In the genomic region with DNA sequence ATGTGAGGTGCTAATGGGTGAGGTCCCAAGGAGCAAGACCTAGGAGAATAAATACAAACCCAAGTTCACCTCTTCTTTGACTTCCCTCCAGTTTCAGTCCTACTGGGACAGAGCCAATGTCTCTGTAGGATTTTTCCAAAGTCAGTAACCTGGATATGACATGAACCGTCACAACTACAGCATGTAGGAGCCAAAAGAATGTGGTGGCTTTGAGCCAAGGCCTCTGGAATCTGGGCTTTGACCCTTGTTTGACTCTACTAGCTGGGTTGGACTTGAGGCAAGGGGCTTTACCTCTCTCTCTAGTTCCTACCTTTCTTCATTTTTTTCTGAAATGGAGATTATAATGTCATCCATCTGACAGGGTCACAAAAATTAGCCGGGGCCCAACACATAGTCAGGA, we compare ENCODE assay signal across 13 cellular contexts.
DNase-seq lines count a peak whose midpoint lies in the region; TF ChIP-seq lines count a peak whose summit lies in the region.
"Had no signal": no experiment of that assay in that cellular context is flagged by ENCODE, and none has a peak within 500 bp of the region (broad histone marks: within the 10 kb centered on the region; RNA-seq: fewer than 3 reads in every experiment).

No MANE protein-coding gene starts in this region.

- no peak for TF ChIP-seq CTCF in retinal pigment epithelial cell (conservative IDR thresholded peaks at IDR 0.05; ENCODE audit: low read depth, low read length)

- DNase-seq in M059J (ENCODE audit: low read depth) (peak; percentile 10), astrocyte of the hippocampus (ENCODE audit: low read depth, low spot score) (peak; percentile 56), kidney tubule cell (ENCODE audit: low spot score) (peak; percentile 19), retinal pigment epithelial cell (ENCODE audit: low read depth) (peak; percentile 44), SK-N-DZ (ENCODE audit: low spot score) (no peak), NCI-H524 treated with DMSO at 0.1 percent for 48 hours (lab: John Stamatoyannopoulos, UW) (no peak), NCI-H1048 (lab: John Stamatoyannopoulos, UW) (no peak)
- DNase-seq: BE2C; CD4-positive, alpha-beta memory T cell; DMS79; GOT3 had no signal

- H3K4me3 ChIP-seq in retinal pigment epithelial cell (ENCODE audit: low read length): no peak overlapping the region
- H3K4me3 ChIP-seq: GM12878, HAP-1 had no signal

Comparison
In these comparisons a context has a peak if more than half of its experiments do, and no peak if none do; other contexts are left out.
1. DNase-seq: peak in M059J (single experiment), astrocyte of the hippocampus (single experiment), kidney tubule cell (single experiment) and retinal pigment epithelial cell (single experiment); none in SK-N-DZ (single experiment), NCI-H524 treated with DMSO at 0.1 percent for 48 hours (single experiment) and NCI-H1048 (single experiment).